ENCODE assay signal across 2 cellular contexts in genomic region chr1:45726007-45726406, GRCh38. TPM values are rescaled to one million over a fixed set of nuclear protein-coding genes. Genes with fewer than 3 reads are reported as not detected.
DNase-seq lines count a peak whose midpoint lies in the region; ATAC-seq, FAIRE-seq and TF ChIP-seq lines count a peak whose summit lies in the region.
"Not testable (repeated sequence)": the region's sequence is repeated elsewhere in the genome, so short reads cannot be mapped to it uniquely, and the experiment has no call there.

No MANE protein-coding gene starts in this region.

- not testable (repeated sequence) for H3K9me3 ChIP-seq in HEK293 (ENCODE audit: control insufficient read depth, insufficient read depth, low read depth, low read length); K562 (replicated peaks; ENCODE audit: control insufficient read depth, insufficient read depth, low read depth, low read length)

- H3K27me3 ChIP-seq in K562 (ENCODE audit: control insufficient read depth in 2 of 2, insufficient read depth in 2 of 2, low read length in 2 of 2), result not testable (repeated sequence)

- POLR2A ChIA-PET in HEK293 (lab: Yijun Ruan, JAX); K562 (lab: Yijun Ruan, JAX): not testable (repeated sequence)

- intact Hi-C loops in K562 (cut with micrococcal nuclease), result not testable (repeated sequence)

- 84% methylated on average over 7 of the region's 9 CpGs for WGBS in K562 (ENCODE audit: insufficient coverage, low coverage, missing lambda C conversion rate)

- not testable (repeated sequence) for H3K9ac ChIP-seq in K562 (ENCODE audit: insufficient read depth in 1 of 2, low read depth in 2 of 2, low read length in 2 of 2)

- not testable (repeated sequence) for H3K79me2 ChIP-seq in K562 (ENCODE audit: control insufficient read depth, insufficient read depth, low read length)

- TF ChIP-seq RAD21 in K562 (CRISPR knock-in tag; conservative IDR thresholded peaks at IDR 0.05 in 1 of 2, IDR thresholded peaks at IDR 0.05 in 1 of 2), result not testable (repeated sequence)

- not testable (repeated sequence) for H3K4me3 ChIP-seq in HEK293 (ENCODE audit: low read depth, low read length); K562

- not testable (repeated sequence) for H2AFZ ChIP-seq in K562 (ENCODE audit: low read depth, low read length)

- H3K4me2 ChIP-seq in K562 (ENCODE audit: insufficient read depth, low read length), result not testable (repeated sequence)

- not testable (repeated sequence) for H3K27ac ChIP-seq in HEK293 (ENCODE audit: extremely low read depth, low read depth, low read length); K562 (ENCODE audit: extremely low read depth, low read depth, low read length)

- TF ChIP-seq EP300 in K562 (IDR thresholded peaks at IDR 0.05; ENCODE audit: low read length), result not testable (repeated sequence)

- not testable (repeated sequence) for H4K20me1 ChIP-seq in K562 (replicated peaks; ENCODE audit: control insufficient read depth, insufficient read depth, low read length)

- H3K9me1 ChIP-seq in K562 (ENCODE audit: control insufficient read depth, insufficient read depth, low read length), result not testable (repeated sequence)

- TF ChIP-seq CTCF in HEK293 (tag by site-specific recombination; IDR thresholded peaks at IDR 0.05); K562 (IDR thresholded peaks at IDR 0.05 in 2 of 3, conservative IDR thresholded peaks at IDR 0.05 in 1 of 3; ENCODE audit: insufficient read depth in 2 of 3, low read depth in 1 of 3, low read length in 3 of 3): not testable (repeated sequence)

- TF ChIP-seq POLR2A in K562 (conservative IDR thresholded peaks at IDR 0.05), result not testable (repeated sequence)

- in situ Hi-C loops in K562 (cut with MboI), result not testable (repeated sequence)

- peaks cover 3 to 13% of the 10 kb centered on the region in 2 experiments; a peak in 2 of 3 replicates for H3K36me3 ChIP-seq in HEK293 (ENCODE audit: control insufficient read depth in 2 of 2, insufficient read depth in 1 of 2, low read length in 2 of 2)
- H3K36me3 ChIP-seq in K562 (ENCODE audit: control insufficient read depth, insufficient read depth, low read length), result not testable (repeated sequence)

- ATAC-seq in K562, result not testable (repeated sequence)

- CTCF ChIA-PET in HEK293 (lab: Yijun Ruan, JAX); K562 (lab: Yijun Ruan, JAX; ENCODE audit: low intra/inter-chr PET ratio): not testable (repeated sequence)

- not testable (repeated sequence) for DNase-seq in K562 (ENCODE audit: extremely low read depth in 1 of 4, low spot score in 3 of 4)

- FAIRE-seq in K562 (lab: Jason Lieb, UNC), result not testable (repeated sequence)

- not testable (repeated sequence) for BruUV-seq in K562 (replicated peaks; lab: Mats Ljungman, UMichigan)

- H3K4me1 ChIP-seq in HEK293 (ENCODE audit: control insufficient read depth, insufficient read depth, low read length); K562 (replicated peaks in 1 of 2; ENCODE audit: control insufficient read depth in 2 of 2, insufficient read depth in 2 of 2, low read length in 2 of 2): not testable (repeated sequence)

TF ChIP-seq in HEK293, 187 proteins besides CTCF, POLR2A, EP300 and RAD21:
- TF ChIP-seq ZNF121 (tag by site-specific recombination; IDR thresholded peaks at IDR 0.05), result 0 out of 2 replicates have a peak, but pooled peaks have one; percentile 45

TF ChIP-seq in K562, 482 proteins besides CTCF, POLR2A, EP300 and RAD21:
- peak; percentile 77 for TF ChIP-seq ZNF121 (CRISPR knock-in tag; conservative IDR thresholded peaks at IDR 0.05)
- peak; percentile 59 for TF ChIP-seq BCOR (IDR thresholded peaks at IDR 0.05)

RNA-seq across cellular contexts. Expression of gene IPP, which starts 24.4 kb away (rescaled TPM):
- total RNA-seq in K562 (2011; cell fraction: chromatin; rRNA removed; ENCODE audit: low replicate concordance), result 11.4 and 25.7 TPM in 2 replicates
- 5.3 and 7.0 TPM in 2 replicates for total RNA-seq in K562 (2011; cell fraction: nucleolus; rRNA removed)
- 13.2 and 17.9 TPM in 2 replicates for total RNA-seq in K562 (2011; cell fraction: nucleoplasm; rRNA removed)
- total RNA-seq in K562 (2014; rRNA removed) (5.7 and 7.5 TPM in 2 replicates), K562 (2014; rRNA removed; fragmentation: Illumina TruSeq; extraction: Trizol) (9.7 and 13.6 TPM in 2 replicates), K562 (2015; rRNA removed; fragmentation: Illumina TruSeq; extraction: Trizol) (6.9 and 8.3 TPM in 2 replicates), K562 (2021) (11.8 and 15.1 TPM in 2 replicates)
- polyA plus RNA-seq in K562 (2011; rRNA removed) (8.6 and 14.7 TPM in 2 replicates), K562 (2014; fragmentation: Illumina TruSeq; extraction: Trizol) (7.2 and 7.5 TPM in 2 replicates), K562 (2014; fragmentation: Nextera tagmentation; extraction: Ambion mirVana) (10 to 100 TPM; 13.5 to 15.1 TPM), K562 (2014; rRNA removed) (5.6 and 6.9 TPM in 2 replicates)
- polyA plus RNA-seq in K562 (2011; cell fraction: cytosol; rRNA removed), result 1.9 and 4.5 TPM in 2 replicates
- 3.1 TPM in 2 replicates for polyA plus RNA-seq in K562 (2011; cell fraction: nucleus; rRNA removed)
- polyA plus RNA-seq in K562 (2012), result 8.1 and 11.6 TPM in 2 replicates
- polyA minus RNA-seq in K562 (2011; rRNA and poly(A)+ RNA removed), result 16.4 and 21.4 TPM in 2 replicates
- polyA minus RNA-seq in K562 (2011; cell fraction: cytosol; rRNA and poly(A)+ RNA removed), result 2.8 and 6.7 TPM in 2 replicates
- 2.4 and 3.7 TPM in 2 replicates for polyA minus RNA-seq in K562 (2011; cell fraction: nucleus; rRNA and poly(A)+ RNA removed)

RNA-seq across cellular contexts. Expression of gene TMEM69, which starts 38.0 kb away (rescaled TPM):
- total RNA-seq in K562 (2011; cell fraction: chromatin; rRNA removed; ENCODE audit: low replicate concordance), result 69.1 and 83.0 TPM in 2 replicates
- total RNA-seq in K562 (2011; cell fraction: nucleolus; rRNA removed), result 69.2 and 76.9 TPM in 2 replicates
- 117 and 160 TPM in 2 replicates for total RNA-seq in K562 (2011; cell fraction: nucleoplasm; rRNA removed)
- 47.3 and 73.2 TPM in 2 replicates for total RNA-seq in K562 (2014; rRNA removed)
- 103 and 117 TPM in 2 replicates for total RNA-seq in K562 (2014; rRNA removed; fragmentation: Illumina TruSeq; extraction: Trizol)
- 85.0 and 85.2 TPM in 2 replicates for total RNA-seq in K562 (2015; rRNA removed; fragmentation: Illumina TruSeq; extraction: Trizol)
- 66.5 and 68.6 TPM in 2 replicates for total RNA-seq in K562 (2021)
- polyA plus RNA-seq in K562 (2011; rRNA removed), result 248 and 266 TPM in 2 replicates
- polyA plus RNA-seq in K562 (2011; cell fraction: cytosol; rRNA removed), result 143 and 217 TPM in 2 replicates
- polyA plus RNA-seq in K562 (2011; cell fraction: nucleus; rRNA removed), result 68.9 and 105 TPM in 2 replicates
- polyA plus RNA-seq in K562 (2012), result 58.0 and 104 TPM in 2 replicates
- polyA plus RNA-seq in K562 (2014; fragmentation: Illumina TruSeq; extraction: Trizol), result 129 and 149 TPM in 2 replicates
- 100 to 1,000 TPM; 136 to 143 TPM for polyA plus RNA-seq in K562 (2014; fragmentation: Nextera tagmentation; extraction: Ambion mirVana)
- polyA plus RNA-seq in K562 (2014; rRNA removed), result 82.0 and 130 TPM in 2 replicates
- 147 and 159 TPM in 2 replicates for polyA minus RNA-seq in K562 (2011; rRNA and poly(A)+ RNA removed)
- polyA minus RNA-seq in K562 (2011; cell fraction: cytosol; rRNA and poly(A)+ RNA removed), result 34.7 and 59.2 TPM in 2 replicates
- 17.2 and 47.9 TPM in 2 replicates for polyA minus RNA-seq in K562 (2011; cell fraction: nucleus; rRNA and poly(A)+ RNA removed)

RNA-seq across cellular contexts. Expression of gene GPBP1L1, which starts 39.7 kb away (rescaled TPM):
- total RNA-seq in K562 (2011; cell fraction: chromatin; rRNA removed; ENCODE audit: low replicate concordance), result 283 and 462 TPM in 2 replicates
- total RNA-seq in K562 (2011; cell fraction: nucleolus; rRNA removed), result 159 and 187 TPM in 2 replicates
- 247 and 326 TPM in 2 replicates for total RNA-seq in K562 (2011; cell fraction: nucleoplasm; rRNA removed)
- total RNA-seq in K562 (2014; rRNA removed) (122 and 133 TPM in 2 replicates), K562 (2014; rRNA removed; fragmentation: Illumina TruSeq; extraction: Trizol) (216 and 236 TPM in 2 replicates), K562 (2015; rRNA removed; fragmentation: Illumina TruSeq; extraction: Trizol) (176 and 178 TPM in 2 replicates), K562 (2021) (138 and 149 TPM in 2 replicates)
- polyA plus RNA-seq in K562 (2011; rRNA removed) (128 and 138 TPM in 2 replicates), K562 (2014; fragmentation: Illumina TruSeq; extraction: Trizol) (165 and 174 TPM in 2 replicates), K562 (2014; fragmentation: Nextera tagmentation; extraction: Ambion mirVana) (100 to 1,000 TPM in 1 of 2 experiments, 10 to 100 TPM in 1; 86.0 to 128 TPM), K562 (2014; rRNA removed) (80.8 and 96.8 TPM in 2 replicates)
- 49.8 and 94.3 TPM in 2 replicates for polyA plus RNA-seq in K562 (2011; cell fraction: cytosol; rRNA removed)
- 173 and 219 TPM in 2 replicates for polyA plus RNA-seq in K562 (2011; cell fraction: nucleus; rRNA removed)
- 86.4 and 101 TPM in 2 replicates for polyA plus RNA-seq in K562 (2012)
- 244 and 278 TPM in 2 replicates for polyA minus RNA-seq in K562 (2011; rRNA and poly(A)+ RNA removed)
- 68.6 and 88.3 TPM in 2 replicates for polyA minus RNA-seq in K562 (2011; cell fraction: cytosol; rRNA and poly(A)+ RNA removed)
- 135 and 244 TPM in 2 replicates for polyA minus RNA-seq in K562 (2011; cell fraction: nucleus; rRNA and poly(A)+ RNA removed)
